17 cellular contexts compared by ENCODE assay signal in the genomic region with DNA sequence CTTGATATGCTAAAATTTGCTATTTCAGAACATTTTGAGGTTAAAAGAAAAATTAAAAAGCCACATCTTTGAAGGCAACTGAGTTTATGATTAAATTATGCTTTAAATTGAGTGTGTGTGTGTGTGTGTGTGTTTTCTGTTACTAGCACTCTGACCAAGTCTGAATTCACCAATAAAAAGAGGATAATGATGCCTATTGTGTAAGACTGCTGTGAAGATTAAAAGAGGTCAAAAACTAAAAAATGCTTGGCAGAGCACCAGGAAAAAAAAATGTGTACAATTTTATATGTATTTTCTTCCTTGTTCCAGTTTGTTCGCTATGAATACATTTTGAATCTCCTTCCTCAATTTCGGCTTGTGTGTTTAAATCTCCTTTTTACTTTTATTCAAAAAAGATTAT.
"Had no signal": no experiment of that assay in that cellular context is flagged by ENCODE, and none has a peak within 500 bp of the region (broad histone marks: within the 10 kb centered on the region; RNA-seq: fewer than 3 reads in every experiment).

No MANE protein-coding gene starts in this region.

- DNase-seq: activated CD4-positive, alpha-beta T cell treated with anti-CD3 and anti-CD28 coated beads, Interleukin-2, amount 50 U/mL, for 48 hours; activated CD4-positive, CD25-positive, alpha-beta regulatory T cell treated with anti-CD3 and anti-CD28 coated beads, Interleukin-2, amount 50 U/mL, for 72 hours; activated CD8-positive, alpha-beta memory T cell treated with anti-CD3 and anti-CD28 coated beads, Interleukin-2, amount 10 ng/mL, durations not matched to agents 7 days and 5 days; activated gamma-delta T cell; activated naive CD8-positive, alpha-beta T cell treated with anti-CD3 and anti-CD28 coated beads for 36 hours; activated T-cell treated with anti-CD3 and anti-CD28 coated beads, Interleukin-2, amount 50 U/mL, for 4 hours; colonic mucosa; hypothalamus; mammary epithelial cell; psoas muscle; sigmoid colon; stimulated activated CD4-positive, alpha-beta T cell treated with anti-CD3 and anti-CD28 coated beads, Interleukin-4, amount 100 ng/mL, for 24 hours had no signal

- H3K27ac Mint-ChIP-seq: activated CD8-positive, alpha-beta memory T cell treated with anti-CD3 and anti-CD28 coated beads, Interleukin-2, amount 10 ng/mL, durations not matched to agents 7 days and 5 days; activated naive CD8-positive, alpha-beta T cell treated with anti-CD3 and anti-CD28 coated beads for 36 hours; natural killer cell treated with Interleukin-12 subunit alpha and Interleukin-12 subunit beta and Interleukin-15 and Interleukin-18, amount 100 ng/mL, for 72 hours; stimulated activated naive CD8-positive, alpha-beta T cell treated with anti-CD3 and anti-CD28 coated beads, Interleukin-15, Interleukin-2, amounts not matched to agents 100 ng/mL and 50 ng/mL, for 24 hours had no signal

- H3K9me3 Mint-ChIP-seq: activated naive CD8-positive, alpha-beta T cell treated with anti-CD3 and anti-CD28 coated beads for 36 hours; stimulated activated naive CD8-positive, alpha-beta T cell treated with anti-CD3 and anti-CD28 coated beads, Interleukin-15, Interleukin-2, amounts not matched to agents 100 ng/mL and 50 ng/mL, for 24 hours had no signal

- H3K36me3 ChIP-seq: ascending aorta, cardiac muscle cell, colonic mucosa, sigmoid colon had no signal

- H3K27ac ChIP-seq: ascending aorta, cardiac muscle cell, colonic mucosa, psoas muscle, sigmoid colon had no signal

- ATAC-seq: activated CD8-positive, alpha-beta memory T cell treated with anti-CD3 and anti-CD28 coated beads, Interleukin-2, amount 10 ng/mL, durations not matched to agents 7 days and 5 days; activated T-cell treated with anti-CD3 and anti-CD28 coated beads, Interleukin-2, amount 50 U/mL, for 4 hours; left lobe of liver; natural killer cell treated with Interleukin-12 subunit alpha and Interleukin-12 subunit beta and Interleukin-15 and Interleukin-18, amount 100 ng/mL, for 72 hours; psoas muscle had no signal

- H3K4me1 ChIP-seq: ascending aorta, colonic mucosa, psoas muscle, sigmoid colon had no signal

- H3K9me3 ChIP-seq: ascending aorta, colonic mucosa, psoas muscle, sigmoid colon had no signal

- H3K4me3 ChIP-seq: ascending aorta, cardiac muscle cell, colonic mucosa, psoas muscle, sigmoid colon had no signal

- H3K27me3 Mint-ChIP-seq: activated CD8-positive, alpha-beta memory T cell treated with anti-CD3 and anti-CD28 coated beads, Interleukin-2, amount 10 ng/mL, durations not matched to agents 7 days and 5 days; natural killer cell treated with Interleukin-12 subunit alpha and Interleukin-12 subunit beta and Interleukin-15 and Interleukin-18, amount 100 ng/mL, for 72 hours; stimulated activated naive CD8-positive, alpha-beta T cell treated with anti-CD3 and anti-CD28 coated beads, Interleukin-15, Interleukin-2, amounts not matched to agents 100 ng/mL and 50 ng/mL, for 24 hours had no signal

- H3K27me3 ChIP-seq: ascending aorta, cardiac muscle cell, colonic mucosa, sigmoid colon had no signal

- H3K4me1 Mint-ChIP-seq: activated CD8-positive, alpha-beta memory T cell treated with anti-CD3 and anti-CD28 coated beads, Interleukin-2, amount 10 ng/mL, durations not matched to agents 7 days and 5 days had no signal

- H3K36me3 Mint-ChIP-seq: activated CD8-positive, alpha-beta memory T cell treated with anti-CD3 and anti-CD28 coated beads, Interleukin-2, amount 10 ng/mL, durations not matched to agents 7 days and 5 days; activated naive CD8-positive, alpha-beta T cell treated with anti-CD3 and anti-CD28 coated beads for 36 hours; natural killer cell treated with Interleukin-12 subunit alpha and Interleukin-12 subunit beta and Interleukin-15 and Interleukin-18, amount 100 ng/mL, for 72 hours had no signal

- H3K4me3 Mint-ChIP-seq: activated CD8-positive, alpha-beta memory T cell treated with anti-CD3 and anti-CD28 coated beads, Interleukin-2, amount 10 ng/mL, durations not matched to agents 7 days and 5 days; activated naive CD8-positive, alpha-beta T cell treated with anti-CD3 and anti-CD28 coated beads for 36 hours; activated T-cell treated with anti-CD3 and anti-CD28 coated beads, Interleukin-2, amount 50 U/mL, for 4 hours; natural killer cell treated with Interleukin-12 subunit alpha and Interleukin-12 subunit beta and Interleukin-15 and Interleukin-18, amount 100 ng/mL, for 72 hours; stimulated activated naive CD8-positive, alpha-beta T cell treated with anti-CD3 and anti-CD28 coated beads, Interleukin-15, Interleukin-2, amounts not matched to agents 100 ng/mL and 50 ng/mL, for 24 hours had no signal
